11 cellular contexts compared by ENCODE assay signal in the genomic region with DNA sequence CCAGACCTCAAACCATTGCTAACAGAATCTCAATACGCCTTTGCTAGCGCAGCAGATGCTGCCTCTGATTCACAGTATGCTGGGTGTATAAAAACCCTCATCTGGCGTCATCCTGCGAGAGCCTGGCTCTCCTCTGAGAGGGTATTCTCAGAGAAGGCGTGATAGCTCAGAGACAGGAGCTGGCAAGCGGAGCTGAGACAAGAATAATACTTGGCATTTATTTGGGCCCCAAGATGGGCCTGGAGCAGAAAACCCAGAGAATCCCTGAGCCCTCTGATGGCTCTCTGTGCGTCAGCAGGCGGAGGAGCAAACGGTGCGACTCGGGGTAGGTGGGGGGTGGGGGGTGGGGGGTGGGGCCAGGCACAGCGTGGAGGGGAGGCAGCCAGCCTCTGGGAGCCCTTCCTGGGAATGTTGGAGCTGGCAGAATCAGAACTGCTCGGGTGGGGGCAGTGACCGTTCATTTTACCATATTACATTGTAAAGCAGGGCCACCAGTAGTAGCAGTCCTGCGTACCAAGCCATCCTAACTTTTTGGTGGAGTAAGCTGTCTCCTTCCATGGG. TPM values are rescaled to one million over a fixed set of nuclear protein-coding genes. Genes with fewer than 3 reads are reported as not detected.
DNase-seq lines count a peak whose midpoint lies in the region; ATAC-seq lines count a peak whose summit lies in the region.
"Had no signal": no experiment of that assay in that cellular context is flagged by ENCODE, and none has a peak within 500 bp of the region (broad histone marks: within the 10 kb centered on the region; RNA-seq: fewer than 3 reads in every experiment).

No MANE protein-coding gene starts in this region.

- H3K4me3 ChIP-seq in H7 (ENCODE audit: insufficient read depth, low read depth, low read length): no peak overlapping the region
- no peak overlapping the region for H3K4me3 ChIP-seq in effector memory CD4-positive, alpha-beta T cell (ENCODE audit: insufficient read depth, low read depth, low read length, poor library complexity, severe bottlenecking)

- H3K27me3 ChIP-seq in H7 (ENCODE audit: control insufficient read depth, insufficient read depth, low read length): peaks cover 6% of the 10 kb centered on the region
- H3K27me3 ChIP-seq in effector memory CD4-positive, alpha-beta T cell (replicated peaks; ENCODE audit: control insufficient read depth, insufficient read depth, low read length, poor library complexity, severe bottlenecking): peaks cover 10% of the 10 kb centered on the region

- H3K27ac ChIP-seq in effector memory CD4-positive, alpha-beta T cell (ENCODE audit: insufficient read depth, low read length, poor library complexity, severe bottlenecking): no peak overlapping the region

- H3K27me3 Mint-ChIP-seq in T-helper 17 cell: peaks cover 85% of the 10 kb centered on the region

- DNase-seq in H7 (peak; percentile 72), astrocyte of the hippocampus (ENCODE audit: low read depth, low spot score) (peak; percentile 68), hippocampal formation (lab: John Stamatoyannopoulos, UW) (peak; percentile 57 to 63), putamen (ENCODE audit: low spot score) (peak; percentile 57), dedifferentiated amniotic fluid mesenchymal stem cell (ENCODE audit: extremely low spot score) (no peak), T-helper 17 cell (no peak)
- no peak for DNase-seq in effector memory CD4-positive, alpha-beta T cell
- DNase-seq: activated naive CD8-positive, alpha-beta T cell treated with anti-CD3 and anti-CD28 coated beads for 36 hours; NCI-H2029 treated with DMSO at 0.1 percent for 48 hours had no signal

- H3K4me1 Mint-ChIP-seq in T-helper 17 cell: peaks cover 2% of the 10 kb centered on the region
- H3K4me1 Mint-ChIP-seq: activated naive CD8-positive, alpha-beta T cell treated with anti-CD3 and anti-CD28 coated beads for 36 hours had no signal

- H3K4me3 Mint-ChIP-seq in T-helper 17 cell: no peak overlapping the region
- H3K4me3 Mint-ChIP-seq: activated naive CD8-positive, alpha-beta T cell treated with anti-CD3 and anti-CD28 coated beads for 36 hours had no signal

- no peaks in the 10 kb centered on the region for H3K9me3 ChIP-seq in effector memory CD4-positive, alpha-beta T cell (ENCODE audit: control insufficient read depth, low read length)
- H3K9me3 ChIP-seq in T-helper 17 cell (ENCODE audit: control insufficient read depth, low read length, poor library complexity, severe bottlenecking): no peaks in the 10 kb centered on the region

- H3K4me1 ChIP-seq in effector memory CD4-positive, alpha-beta T cell (ENCODE audit: control insufficient read depth, insufficient read depth, low read length, poor library complexity, severe bottlenecking): no peaks in the 10 kb centered on the region

- H3K36me3 Mint-ChIP-seq in T-helper 17 cell (ENCODE audit: low read depth): peaks cover 8% of the 10 kb centered on the region
- H3K36me3 Mint-ChIP-seq: activated naive CD8-positive, alpha-beta T cell treated with anti-CD3 and anti-CD28 coated beads for 36 hours had no signal

- no peaks in the 10 kb centered on the region for H3K36me3 ChIP-seq in H7 (replicated peaks; ENCODE audit: control insufficient read depth, insufficient read depth, low read length)
- no peaks in the 10 kb centered on the region for H3K36me3 ChIP-seq in effector memory CD4-positive, alpha-beta T cell (ENCODE audit: control insufficient read depth, insufficient read depth, low read length)

- no peak overlapping the region for H3K27ac Mint-ChIP-seq in T-helper 17 cell
- H3K27ac Mint-ChIP-seq: activated naive CD8-positive, alpha-beta T cell treated with anti-CD3 and anti-CD28 coated beads for 36 hours had no signal

- ATAC-seq in T-helper 17 cell (no peak), HG02642 (IDR thresholded peaks at IDR 0.05; ENCODE audit: poor library complexity, unreplicated experiment) (no peak)

RNA-seq across cellular contexts. Expression of a gene that starts 6.9 kb away (rescaled TPM):
- not detected in 2 replicates for total RNA-seq in H7 (2014; rRNA removed; shearing (Covaris generic))
- not detected for total RNA-seq in T-helper 17 cell
- total RNA-seq: activated naive CD8-positive, alpha-beta T cell treated with anti-CD3 and anti-CD28 coated beads for 36 hours; Daoy had no signal

RNA-seq across cellular contexts. Expression of a gene that starts 11.6 kb away (rescaled TPM):
- 0.07 TPM in 1 of 2 replicates, not detected in the other for total RNA-seq in H7 (2014; rRNA removed; shearing (Covaris generic))
- under 1 TPM in 1 of 2 donors, not detected in 1; 0.34 TPM for total RNA-seq in T-helper 17 cell
- total RNA-seq: activated naive CD8-positive, alpha-beta T cell treated with anti-CD3 and anti-CD28 coated beads for 36 hours had no signal

RNA-seq across cellular contexts. Expression of a gene that starts 35.1 kb away (rescaled TPM):
- 158 and 214 TPM in 2 replicates for total RNA-seq in H7 (2014; rRNA removed; shearing (Covaris generic))
- 100 to 1,000 TPM in 1 of 2 donors, 10 to 100 TPM in 1; 99.8 to 124 TPM for total RNA-seq in T-helper 17 cell

Comparison
In these comparisons a context has a peak if more than half of its experiments do, and no peak if none do; other contexts are left out.
1. DNase-seq: peak in H7 (single experiment), astrocyte of the hippocampus (single experiment), hippocampal formation (2 of 2) and putamen (single experiment); none in dedifferentiated amniotic fluid mesenchymal stem cell (single experiment), effector memory CD4-positive, alpha-beta T cell (0 of 3) and T-helper 17 cell (0 of 3).